ENCODE assay signal across 25 cellular contexts in genomic region chr17:33109331-33110072, GRCh38.
A peak's percentile ranks its signal among the peaks of the same experiment; 100 is the strongest.
DNase-seq lines count a peak whose midpoint lies in the region; FAIRE-seq and TF ChIP-seq lines count a peak whose summit lies in the region.
"Had no signal": no experiment of that assay in that cellular context is flagged by ENCODE, and none has a peak within 500 bp of the region (broad histone marks: within the 10 kb centered on the region; RNA-seq: fewer than 3 reads in every experiment).

No MANE protein-coding gene starts in this region.

- H3K9ac ChIP-seq in GM23248, result no peak overlapping the region

- peaks cover 6% of the 10 kb centered on the region; the same call in 1 of the 2 replicates for H3F3A ChIP-seq in GM23248 (ENCODE audit: insufficient read depth)

- H3K27ac ChIP-seq in GM23248, result no peak overlapping the region

- no peak overlapping the region for H3K4me2 ChIP-seq in GM23248 (ENCODE audit: unreplicated experiment)
- H3K4me2 ChIP-seq: A549, GM23338 had no signal

- no peak for TF ChIP-seq CTCF in bronchial epithelial cell (IDR thresholded peaks at IDR 0.05; ENCODE audit: insufficient read depth, low read length, severe bottlenecking)
- TF ChIP-seq CTCF in fibroblast of mammary gland (conservative IDR thresholded peaks at IDR 0.05; ENCODE audit: control insufficient read depth, insufficient read depth, low read depth, low read length), result no peak

- H3K4me3 ChIP-seq in GM23248, result no peak overlapping the region
- H3K4me3 ChIP-seq in bronchial epithelial cell (ENCODE audit: low read depth, low read length), result no peak overlapping the region
- H3K4me3 ChIP-seq in fibroblast of mammary gland (ENCODE audit: control insufficient read depth, low read depth, low read length), result no peak overlapping the region
- H3K4me3 ChIP-seq: A549, GM23338 had no signal

- no peaks in the 10 kb centered on the region for H3K36me3 ChIP-seq in GM23248 (ENCODE audit: low read depth)
- H3K36me3 ChIP-seq in bronchial epithelial cell (ENCODE audit: control insufficient read depth, insufficient read depth, low read length), result no peaks in the 10 kb centered on the region
- H3K36me3 ChIP-seq: BE2C had no signal

- H4K20me1 ChIP-seq in GM23248 (ENCODE audit: insufficient read depth), result no peaks in the 10 kb centered on the region

- 37 to 40% methylated on average over 5 of the region's 5 CpGs for WGBS in GM23248 (ENCODE audit: low coverage in 1 of 2, low lambda C conversion rate in 2 of 2, missing lambda C conversion rate in 2 of 2), 2 experiments

- peak; percentile 47 for DNase-seq in GM23248
- DNase-seq in bronchial epithelial cell (ENCODE audit: low read depth), result no peak
- DNase-seq in fibroblast of mammary gland (ENCODE audit: low read depth), result peak; percentile 31
- DNase-seq in NCI-H1417 treated with DMSO at 0.1 percent for 48 hours (lab: John Stamatoyannopoulos, UW), result no peak
- DNase-seq in NCI-H146 treated with DMSO at 0.1 percent for 48 hours (lab: John Stamatoyannopoulos, UW; ENCODE audit: unreplicated experiment), result no peak
- DNase-seq in NCI-H2196 treated with DMSO at 0.1 percent for 48 hours (lab: John Stamatoyannopoulos, UW; ENCODE audit: unreplicated experiment), result no peak
- no peak for DNase-seq in A172 (ENCODE audit: low spot score)
- DNase-seq: BE2C; C1 segment of cervical spinal cord; CD4-positive, CD25-positive, alpha-beta regulatory T cell; CD8-positive, alpha-beta memory T cell; COR-L47; DMS 273 treated with DMSO at 0.1 percent for 48 hours; DMS53; DND-41; EL; H7; HFFc6; KG1 had no signal

- no peaks in the 10 kb centered on the region for H3K9me2 ChIP-seq in GM23248 (ENCODE audit: insufficient read depth)

- H3K9me3 ChIP-seq in GM23248 (ENCODE audit: low read depth), result no peaks in the 10 kb centered on the region
- H3K9me3 ChIP-seq: A549, BE2C had no signal

- H3K27me3 ChIP-seq in GM23248 (replicated peaks; ENCODE audit: insufficient read depth) (no peaks in the 10 kb centered on the region), bronchial epithelial cell (ENCODE audit: control insufficient read depth, insufficient read depth, low read length) (no peaks in the 10 kb centered on the region)
- H3K27me3 ChIP-seq: BE2C had no signal

- no peaks in the 10 kb centered on the region for H3K4me1 ChIP-seq in GM23248 (ENCODE audit: insufficient read depth)
- H3K4me1 ChIP-seq: BE2C had no signal

- peak; percentile 90 for FAIRE-seq in bronchial epithelial cell (lab: Jason Lieb, UNC)
- FAIRE-seq: A549, G401.6, GM12891, GM19239, HepG2 had no signal

- no peaks in the 10 kb centered on the region for H3K79me2 ChIP-seq in GM23248 (ENCODE audit: insufficient read depth)

- no peak overlapping the region for H2AFZ ChIP-seq in GM23248
- H2AFZ ChIP-seq: GM23338 had no signal

- in situ Hi-C loops in GM23248 (cut with MboI), result no loop called here

Comparison
In these comparisons a context has a peak if more than half of its experiments do, and no peak if none do; other contexts are left out.
1. DNase-seq: peak in GM23248 (single experiment) and fibroblast of mammary gland (single experiment); none in bronchial epithelial cell (single experiment), NCI-H1417 treated with DMSO at 0.1 percent for 48 hours (single experiment), NCI-H146 treated with DMSO at 0.1 percent for 48 hours (single experiment), NCI-H2196 treated with DMSO at 0.1 percent for 48 hours (single experiment) and A172 (single experiment).